In genomic region chr9:104774831-104775573, GRCh38 we compare ENCODE assay signal across 9 cellular contexts. TPM values are rescaled to one million over a fixed set of nuclear protein-coding genes. Genes with fewer than 3 reads are reported as not detected.
A peak's percentile ranks its signal among the peaks of the same experiment; 100 is the strongest.
DNase-seq lines count a peak whose midpoint lies in the region; ATAC-seq and TF ChIP-seq lines count a peak whose summit lies in the region.
"Had no signal": no experiment of that assay in that cellular context is flagged by ENCODE, and none has a peak within 500 bp of the region (broad histone marks: within the 10 kb centered on the region; RNA-seq: fewer than 3 reads in every experiment).

No MANE protein-coding gene starts in this region.

- H3K27me3 ChIP-seq in cardiac muscle cell = no peaks in the 10 kb centered on the region
- no peaks in the 10 kb centered on the region for H3K27me3 ChIP-seq in effector memory CD4-positive, alpha-beta T cell (replicated peaks; ENCODE audit: control insufficient read depth, insufficient read depth, low read length, poor library complexity, severe bottlenecking)
- no peaks in the 10 kb centered on the region for H3K27me3 ChIP-seq in CD8-positive, alpha-beta T cell (ENCODE audit: insufficient read depth, low read length)

- ATAC-seq in GM21381 (IDR thresholded peaks at IDR 0.05; ENCODE audit: unreplicated experiment) (peak; percentile 86), HG03460 (IDR thresholded peaks at IDR 0.05; ENCODE audit: unreplicated experiment) (peak; percentile 83)
- no peak for ATAC-seq in CD8-positive, alpha-beta T cell

- no peaks in the 10 kb centered on the region for H3K27me3 Mint-ChIP-seq in CD8-positive, alpha-beta T cell (ENCODE audit: low read depth)

- H3K9me3 ChIP-seq in cardiac muscle cell (ENCODE audit: low read depth) = no peaks in the 10 kb centered on the region
- H3K9me3 ChIP-seq in effector memory CD4-positive, alpha-beta T cell (ENCODE audit: control insufficient read depth, low read length) = no peaks in the 10 kb centered on the region
- H3K9me3 ChIP-seq in CD8-positive, alpha-beta T cell (ENCODE audit: low read length) = no peaks in the 10 kb centered on the region

- H3K4me1 ChIP-seq in cardiac muscle cell (ENCODE audit: low read depth) = peaks cover 60% of the 10 kb centered on the region
- no peaks in the 10 kb centered on the region for H3K4me1 ChIP-seq in effector memory CD4-positive, alpha-beta T cell (ENCODE audit: control insufficient read depth, insufficient read depth, low read length, poor library complexity, severe bottlenecking)
- no peaks in the 10 kb centered on the region for H3K4me1 ChIP-seq in CD8-positive, alpha-beta T cell (ENCODE audit: insufficient read depth, low read length)

- H3K36me3 ChIP-seq in cardiac muscle cell = no peaks in the 10 kb centered on the region
- no peaks in the 10 kb centered on the region for H3K36me3 ChIP-seq in effector memory CD4-positive, alpha-beta T cell (ENCODE audit: control insufficient read depth, insufficient read depth, low read length)
- H3K36me3 ChIP-seq in CD8-positive, alpha-beta T cell (ENCODE audit: insufficient read depth, low read length) = no peaks in the 10 kb centered on the region

- CTCF ChIA-PET in CD8-positive, alpha-beta T cell (lab: Charles Lee) = no interaction called here

- POLR2A ChIA-PET in CD8-positive, alpha-beta T cell (lab: Charles Lee) = no interaction called here

- DNase-seq in cardiac muscle cell (ENCODE audit: low read depth in 1 of 2, low spot score in 1 of 2) (peak; percentile 50 to 66), NCI-H128 (lab: John Stamatoyannopoulos, UW; ENCODE audit: unreplicated experiment) (no peak)
- no peak for DNase-seq in effector memory CD4-positive, alpha-beta T cell
- DNase-seq in CD8-positive, alpha-beta T cell = no peak
- DNase-seq in stimulated activated naive CD4-positive, alpha-beta T cell (lab: John Stamatoyannopoulos, UW) = no peak

- H3K4me3 Mint-ChIP-seq in CD8-positive, alpha-beta T cell = no peak overlapping the region
- H3K4me3 Mint-ChIP-seq: mesothelial cell of epicardium had no signal

- peak overlapping the region; percentile 88 for H3K4me3 ChIP-seq in GM08714 (ENCODE audit: low read length)
- no peak overlapping the region for H3K4me3 ChIP-seq in cardiac muscle cell
- H3K4me3 ChIP-seq in effector memory CD4-positive, alpha-beta T cell (ENCODE audit: insufficient read depth, low read depth, low read length, poor library complexity, severe bottlenecking) = no peak overlapping the region
- H3K4me3 ChIP-seq in CD8-positive, alpha-beta T cell (ENCODE audit: low read depth, low read length) = no peak overlapping the region

- intact Hi-C loops in CD8-positive, alpha-beta T cell (cut with DNase I, micrococcal nuclease) = loop anchor here in 1 of 2 experiments (5.0 kb wide), 1 partner anchor 642 kb away; no protein-coding TSS in a partner anchor

- no peaks in the 10 kb centered on the region for H3K9me3 Mint-ChIP-seq in CD8-positive, alpha-beta T cell
- H3K9me3 Mint-ChIP-seq: mesothelial cell of epicardium had no signal

- no peaks in the 10 kb centered on the region for H3K4me1 Mint-ChIP-seq in CD8-positive, alpha-beta T cell (ENCODE audit: low read depth)

- H3K27ac Mint-ChIP-seq in CD8-positive, alpha-beta T cell = no peak overlapping the region

- H3K36me3 Mint-ChIP-seq in CD8-positive, alpha-beta T cell = no peaks in the 10 kb centered on the region

- TF ChIP-seq CTCF in cardiac muscle cell (IDR thresholded peaks at IDR 0.05; ENCODE audit: low read depth, low read length) = no peak
- TF ChIP-seq CTCF in CD8-positive, alpha-beta T cell (IDR thresholded peaks at IDR 0.05) = no peak

- H3K27ac ChIP-seq in cardiac muscle cell = peak overlapping the region; percentile 77
- H3K27ac ChIP-seq in effector memory CD4-positive, alpha-beta T cell (ENCODE audit: insufficient read depth, low read length, poor library complexity, severe bottlenecking) = no peak overlapping the region
- H3K27ac ChIP-seq in CD8-positive, alpha-beta T cell (ENCODE audit: low read depth, low read length) = no peak overlapping the region

RNA-seq across cellular contexts. Expression of gene NIPSNAP3B, which starts 11.1 kb away (rescaled TPM):
- 10.9 and 16.0 TPM in 2 replicates for total RNA-seq in cardiac muscle cell
- polyA plus RNA-seq in cardiac muscle cell = 17.7 and 43.6 TPM in 2 replicates
- total RNA-seq in CD8-positive, alpha-beta T cell = under 1 TPM; 0.16 to 0.39 TPM

RNA-seq across cellular contexts. Expression of gene NIPSNAP3A, which starts 27.5 kb away (rescaled TPM):
- 61.7 and 78.0 TPM in 2 replicates for total RNA-seq in cardiac muscle cell
- polyA plus RNA-seq in cardiac muscle cell = 187 and 193 TPM in 2 replicates
- total RNA-seq in CD8-positive, alpha-beta T cell = 1 to 10 TPM; 9.2 to 9.5 TPM

Comparison
In these comparisons a context has a peak if more than half of its experiments do, and no peak if none do; other contexts are left out.
1. DNase-seq: peak in cardiac muscle cell (2 of 2); none in effector memory CD4-positive, alpha-beta T cell (0 of 3), CD8-positive, alpha-beta T cell (0 of 7), stimulated activated naive CD4-positive, alpha-beta T cell (0 of 6) and NCI-H128 (single experiment).